Comparison of ENCODE assay signal across 26 cellular contexts in the genomic region with DNA sequence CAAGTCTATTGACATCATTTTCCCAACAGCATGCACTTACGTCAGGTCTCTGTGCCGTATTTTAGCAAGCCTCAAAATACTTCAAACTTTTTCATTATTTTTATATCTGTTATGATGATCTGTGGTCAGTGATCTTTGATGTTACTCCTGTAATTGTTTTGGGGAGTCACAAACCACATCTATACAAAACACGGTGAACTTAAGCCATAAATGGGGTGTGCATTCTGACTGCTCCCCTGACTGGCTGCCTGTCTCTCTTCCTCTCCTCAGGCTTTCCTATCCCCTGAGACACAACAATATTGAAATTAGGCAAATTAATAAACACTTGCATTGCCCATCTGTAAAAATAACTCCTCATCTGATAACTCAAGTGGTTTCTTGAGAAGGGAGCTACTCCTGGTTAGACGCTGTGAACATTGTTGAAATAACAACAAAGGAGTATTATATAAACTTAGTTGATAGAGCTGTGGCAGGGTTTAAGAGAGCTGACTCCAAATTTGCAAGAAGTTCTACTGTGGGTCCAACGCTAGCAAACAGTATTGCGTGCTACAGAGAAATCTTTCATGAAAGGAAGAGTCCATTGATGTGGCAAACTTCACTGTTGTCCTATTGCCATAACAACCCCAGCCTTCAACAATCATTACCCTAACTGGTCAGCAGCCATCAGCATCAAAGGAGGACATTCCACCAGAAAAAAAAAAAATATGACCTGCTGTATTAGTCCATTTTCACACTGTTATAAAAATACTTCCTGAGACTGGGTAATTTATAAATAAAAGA.
"Had no signal": no experiment of that assay in that cellular context is flagged by ENCODE, and none has a peak within 500 bp of the region (broad histone marks: within the 10 kb centered on the region; RNA-seq: fewer than 3 reads in every experiment).

No MANE protein-coding gene starts in this region.

- H3K36me3 ChIP-seq: neural progenitor cell, ovary, right lobe of liver, sigmoid colon, suprapubic skin, tibial artery, transverse colon, upper lobe of right lung, uterus had no signal

- H3K79me2 ChIP-seq: parathyroid adenoma had no signal

- H2AFZ ChIP-seq: neural progenitor cell, parathyroid adenoma had no signal

- H3K9me3 ChIP-seq: ovary, psoas muscle, right lobe of liver, sigmoid colon, suprapubic skin, testis, tibial artery, transverse colon, upper lobe of right lung, uterus had no signal

- H3K4me1 ChIP-seq: neural progenitor cell, parathyroid adenoma, psoas muscle, right lobe of liver, sigmoid colon, suprapubic skin, testis, tibial artery, transverse colon, upper lobe of right lung, uterus had no signal

- H3K27me3 ChIP-seq: neural progenitor cell, ovary, right lobe of liver, sigmoid colon, suprapubic skin, testis, tibial artery, transverse colon, upper lobe of right lung, uterus had no signal

- ATAC-seq: naive thymus-derived CD8-positive, alpha-beta T cell; psoas muscle; right cardiac atrium; right lobe of liver; stimulated activated memory B cell treated with anti-CD40 and anti-IgM and Interleukin-4, amounts not matched to agents 10 μg/mL and 1 μg/mL and 100 μg/mL, for 72 hours; stimulated activated naive CD8-positive, alpha-beta T cell treated with anti-CD3 and anti-CD28 coated beads, Interleukin-15, amount 100 ng/mL, for 72 hours; stimulated activated naive CD8-positive, alpha-beta T cell treated with anti-CD3 and anti-CD28 coated beads, Interleukin-15, Interleukin-2, amounts not matched to agents 100 U/mL and 50 U/mL, for 24 hours; upper lobe of right lung had no signal

- H3K4me2 ChIP-seq: neural progenitor cell had no signal

- H3K4me3 ChIP-seq: neural progenitor cell, ovary, psoas muscle, right lobe of liver, sigmoid colon, suprapubic skin, testis, tibial artery, transverse colon, upper lobe of right lung, uterus had no signal

- DNase-seq: naive thymus-derived CD8-positive, alpha-beta T cell; occipital lobe; ovary; posterior cingulate gyrus; psoas muscle; right cardiac atrium; right lobe of liver; sigmoid colon; small intestine; stimulated activated CD4-positive, alpha-beta T cell treated with anti-CD3 and anti-CD28 coated beads, Interleukin-15, amount 100 ng/mL, for 24 hours; stimulated activated CD4-positive, alpha-beta T cell treated with anti-CD3 and anti-CD28 coated beads, Interleukin-2, amount 100 ng/mL, for 24 hours; stimulated activated CD4-positive, alpha-beta T cell treated with anti-CD3 and anti-CD28 coated beads, Interleukin-2, amount 100 ng/mL, for 48 hours; stimulated activated CD4-positive, alpha-beta T cell treated with anti-CD3 and anti-CD28 coated beads, Interleukin-4, amount 100 ng/mL, for 24 hours; stimulated activated naive CD4-positive, alpha-beta T cell; stimulated activated naive CD8-positive, alpha-beta T cell treated with anti-CD3 and anti-CD28 coated beads, Interleukin-15, amount 100 ng/mL, for 72 hours; stimulated activated naive CD8-positive, alpha-beta T cell treated with anti-CD3 and anti-CD28 coated beads, Interleukin-15, Interleukin-2, amounts not matched to agents 100 U/mL and 50 U/mL, for 24 hours; substantia nigra; testis; tibial artery; transverse colon; upper lobe of right lung; uterus had no signal

- H3K9ac ChIP-seq: neural progenitor cell, parathyroid adenoma had no signal

- H3K27ac ChIP-seq: neural progenitor cell, ovary, parathyroid adenoma, psoas muscle, right lobe of liver, sigmoid colon, suprapubic skin, testis, tibial artery, transverse colon, upper lobe of right lung, uterus had no signal
